8 cellular contexts compared by ENCODE assay signal in the genomic region with DNA sequence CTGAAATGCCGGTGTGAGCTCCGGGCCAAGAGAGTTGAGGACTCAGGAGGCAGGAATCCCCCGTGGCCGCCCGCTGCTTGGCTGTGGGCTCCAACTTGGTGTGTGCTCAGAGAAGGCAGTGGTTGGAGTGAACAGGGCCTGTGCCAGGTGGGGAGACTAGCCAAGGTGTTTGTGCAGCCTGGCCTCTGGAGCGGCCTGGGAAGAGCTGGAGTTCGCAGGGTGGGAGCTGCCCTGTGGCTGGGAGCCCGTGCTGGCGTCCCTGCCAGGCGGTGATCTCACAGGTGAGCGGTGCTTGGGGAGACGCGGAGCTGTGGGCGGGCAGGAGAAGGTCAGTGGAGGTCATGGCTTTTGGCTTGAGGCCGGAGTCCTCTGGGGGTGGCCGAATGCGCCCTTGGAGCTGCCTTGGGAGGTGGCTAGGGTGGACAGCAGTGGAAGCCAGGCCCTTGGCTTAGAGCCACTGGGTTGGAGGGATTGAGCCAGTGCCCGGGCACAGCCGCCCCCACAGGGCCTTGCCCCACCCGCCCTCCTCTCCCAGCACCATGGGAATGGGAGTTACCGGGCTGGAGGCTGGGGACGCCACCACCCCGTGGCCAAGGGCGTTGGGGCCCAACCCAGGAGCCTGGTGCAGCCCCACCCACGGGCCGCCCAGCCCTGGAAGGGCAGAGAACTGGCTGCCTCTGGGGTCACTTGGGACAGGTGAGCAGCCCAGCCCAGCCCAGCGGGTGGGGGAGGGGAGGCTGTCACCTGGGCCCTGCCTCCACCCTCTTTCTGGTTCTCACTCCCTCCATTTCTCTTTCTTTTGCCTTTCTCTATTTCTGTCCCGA. TPM values are rescaled to one million over a fixed set of nuclear protein-coding genes. Genes with fewer than 3 reads are reported as not detected.
A peak's percentile ranks its signal among the peaks of the same experiment; 100 is the strongest.
DNase-seq lines count a peak whose midpoint lies in the region; ATAC-seq and TF ChIP-seq lines count a peak whose summit lies in the region.

No MANE protein-coding gene starts in this region.

- peaks cover 13% of the 10 kb centered on the region for H3K36me3 ChIP-seq in BLaER1
- peaks cover 12% of the 10 kb centered on the region for H3K36me3 ChIP-seq in left ventricle myocardium inferior

- peak overlapping the region; percentile 100 for H3K4me2 ChIP-seq in BLaER1

- H3K4me1 Mint-ChIP-seq in IgD-negative memory B cell = peaks cover 38 to 44% (median 41%) of the 10 kb centered on the region in 3 donors

- H3K27me3 ChIP-seq in BLaER1 (no peaks in the 10 kb centered on the region), left ventricle myocardium inferior (ENCODE audit: low read depth) (no peaks in the 10 kb centered on the region)

- H3K4me3 ChIP-seq in BLaER1 (peak overlapping the region; percentile 76), left ventricle myocardium inferior (peak overlapping the region; percentile 75), retinal pigment epithelial cell (ENCODE audit: low read length) (peak overlapping the region; percentile 60)

- H3K4me3 Mint-ChIP-seq in IgD-negative memory B cell = peak overlapping the region; percentile 78 to 99 (median 96)

- TF ChIP-seq CTCF in left ventricle myocardium inferior (IDR thresholded peaks at IDR 0.05; ENCODE audit: borderline replicate concordance) (no peak), retinal pigment epithelial cell (conservative IDR thresholded peaks at IDR 0.05; ENCODE audit: low read depth, low read length) (no peak)

- no peak for ATAC-seq in activated naive CD4-positive, alpha-beta T cell treated with anti-CD3 and anti-CD28 coated beads, Interleukin-2, amount 50 U/mL, for 72 hours
- ATAC-seq in GM19351 (IDR thresholded peaks at IDR 0.05; ENCODE audit: unreplicated experiment) = no peak

- H3K27ac ChIP-seq in BLaER1 = peak overlapping the region; percentile 82
- peak overlapping the region; percentile 100 for H3K27ac ChIP-seq in left ventricle myocardium inferior (replicated peaks)

- H3K4me1 ChIP-seq in BLaER1 (peaks cover 96% of the 10 kb centered on the region), left ventricle myocardium inferior (peaks cover 85% of the 10 kb centered on the region)

- H3K9me3 Mint-ChIP-seq in IgD-negative memory B cell = no peaks in the 10 kb centered on the region
- no peaks in the 10 kb centered on the region for H3K9me3 Mint-ChIP-seq in activated naive CD4-positive, alpha-beta T cell treated with anti-CD3 and anti-CD28 coated beads, Interleukin-2, amount 50 U/mL, for 72 hours

- no peak for DNase-seq in activated naive CD4-positive, alpha-beta T cell treated with anti-CD3 and anti-CD28 coated beads, Interleukin-2, amount 50 U/mL, for 72 hours (ENCODE audit: low spot score in 2 of 2)
- DNase-seq in left ventricle myocardium inferior (peak; percentile 64), retinal pigment epithelial cell (ENCODE audit: low read depth) (no peak), islet precursor cell (no peak), globus pallidus (ENCODE audit: low spot score) (no peak)

- peaks cover 66% of the 10 kb centered on the region for H4K20me1 ChIP-seq in BLaER1

- peak overlapping the region; percentile 77 for H3K9ac ChIP-seq in BLaER1

- H3K9me3 ChIP-seq in BLaER1 (no peaks in the 10 kb centered on the region), left ventricle myocardium inferior (replicated peaks) (no peaks in the 10 kb centered on the region)

- peak overlapping the region; percentile 95 to 100 (median 99) for H3K27ac Mint-ChIP-seq in IgD-negative memory B cell
- peak overlapping the region; percentile 92 to 97 for H3K27ac Mint-ChIP-seq in activated naive CD4-positive, alpha-beta T cell treated with anti-CD3 and anti-CD28 coated beads, Interleukin-2, amount 50 U/mL, for 72 hours

- intact Hi-C loops in left ventricle myocardium inferior (cut with micrococcal nuclease) = no loop called here

- peaks cover 1% of the 10 kb centered on the region for H3K27me3 Mint-ChIP-seq in IgD-negative memory B cell

- peaks cover 3% of the 10 kb centered on the region for H3K36me3 Mint-ChIP-seq in IgD-negative memory B cell
- H3K36me3 Mint-ChIP-seq in activated naive CD4-positive, alpha-beta T cell treated with anti-CD3 and anti-CD28 coated beads, Interleukin-2, amount 50 U/mL, for 72 hours = peaks cover 9 to 25% of the 10 kb centered on the region in 2 donors

RNA-seq across cellular contexts. Expression of gene CIRBP, which starts 7.1 kb away (rescaled TPM):
- polyA plus RNA-seq in IgD-negative memory B cell = 377 TPM
- 100 to 1,000 TPM; 148 to 157 TPM for total RNA-seq in activated naive CD4-positive, alpha-beta T cell treated with anti-CD3 and anti-CD28 coated beads, Interleukin-2, amount 50 U/mL, for 72 hours
- 229 TPM for total RNA-seq in left ventricle myocardium inferior

RNA-seq across cellular contexts. Expression of gene FAM174C, which starts 13.3 kb away (rescaled TPM):
- polyA plus RNA-seq in IgD-negative memory B cell = 115 TPM
- 10 to 100 TPM; 42.1 to 76.0 TPM for total RNA-seq in activated naive CD4-positive, alpha-beta T cell treated with anti-CD3 and anti-CD28 coated beads, Interleukin-2, amount 50 U/mL, for 72 hours
- total RNA-seq in left ventricle myocardium inferior = 12.4 TPM

RNA-seq across cellular contexts. Expression of gene MIDN, which starts 13.7 kb away (rescaled TPM):
- polyA plus RNA-seq in IgD-negative memory B cell = 4.8 TPM
- total RNA-seq in activated naive CD4-positive, alpha-beta T cell treated with anti-CD3 and anti-CD28 coated beads, Interleukin-2, amount 50 U/mL, for 72 hours = 100 to 1,000 TPM in 1 of 2 donors, 10 to 100 TPM in 1; 52.9 to 113 TPM
- 60.5 TPM for total RNA-seq in left ventricle myocardium inferior

RNA-seq across cellular contexts. Expression of gene ATP5F1D, which starts 20.5 kb away (rescaled TPM):
- polyA plus RNA-seq in IgD-negative memory B cell = 339 TPM
- total RNA-seq in activated naive CD4-positive, alpha-beta T cell treated with anti-CD3 and anti-CD28 coated beads, Interleukin-2, amount 50 U/mL, for 72 hours = 100 to 1,000 TPM; 114 to 201 TPM
- total RNA-seq in left ventricle myocardium inferior = 501 TPM

RNA-seq across cellular contexts. Expression of gene EFNA2, which starts 23.6 kb away (rescaled TPM):
- not detected for polyA plus RNA-seq in IgD-negative memory B cell
- total RNA-seq in activated naive CD4-positive, alpha-beta T cell treated with anti-CD3 and anti-CD28 coated beads, Interleukin-2, amount 50 U/mL, for 72 hours = under 1 TPM in 1 of 2 donors, not detected in 1; 0.25 TPM
- total RNA-seq in left ventricle myocardium inferior = not detected
